Comparison of ENCODE assay signal across 18 cellular contexts in the genomic region with DNA sequence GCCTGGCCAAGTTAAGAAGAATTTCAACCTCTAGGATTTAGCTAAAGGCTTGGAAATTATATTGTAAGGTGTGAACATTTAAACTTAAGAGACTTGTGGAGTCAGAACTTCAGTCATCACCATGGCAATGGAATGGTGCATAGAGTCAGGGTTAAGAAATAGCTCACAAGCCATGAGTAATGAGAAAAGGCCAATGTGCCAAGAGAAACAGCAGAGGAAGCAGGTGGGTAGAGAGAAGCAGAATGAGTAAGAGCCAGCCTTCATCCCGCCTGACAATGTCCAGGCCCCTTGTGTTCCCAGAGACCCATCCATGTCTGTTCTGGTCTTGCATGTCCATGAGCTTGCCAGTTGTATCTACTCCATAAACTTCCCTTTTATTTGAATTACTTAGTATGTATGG.
"Had no signal": no experiment of that assay in that cellular context is flagged by ENCODE, and none has a peak within 500 bp of the region (broad histone marks: within the 10 kb centered on the region; RNA-seq: fewer than 3 reads in every experiment).

No MANE protein-coding gene starts in this region.

- H3K9me3 Mint-ChIP-seq: dendritic cell treated with granulocyte-macrophage colony-stimulating factor and Interleukin-4, amounts not matched to agents 40 ng/mL and 50 ng/mL, for 4 days had no signal

- H3K4me3 ChIP-seq: esophagus muscularis mucosa, mucosa of descending colon, right atrium auricular region, smooth muscle cell, thyroid gland, upper lobe of right lung, vagina had no signal

- H3K4me1 Mint-ChIP-seq: naive thymus-derived CD8-positive, alpha-beta T cell had no signal

- H3K36me3 Mint-ChIP-seq: naive thymus-derived CD8-positive, alpha-beta T cell had no signal

- H3K27me3 Mint-ChIP-seq: dendritic cell treated with granulocyte-macrophage colony-stimulating factor and Interleukin-4, amounts not matched to agents 40 ng/mL and 50 ng/mL, for 4 days had no signal

- H3K27ac ChIP-seq: epithelial cell of prostate, esophagus muscularis mucosa, foreskin keratinocyte, neutrophil, right atrium auricular region, thyroid gland, upper lobe of right lung, vagina had no signal

- ATAC-seq: effector memory CD8-positive, alpha-beta T cell; foreskin keratinocyte; mucosa of descending colon; naive thymus-derived CD8-positive, alpha-beta T cell; upper lobe of right lung had no signal

- H3K36me3 ChIP-seq: esophagus muscularis mucosa, neutrophil, right atrium auricular region, thyroid gland, upper lobe of right lung, vagina had no signal

- DNase-seq: effector memory CD8-positive, alpha-beta T cell; foreskin keratinocyte; hippocampal formation; kidney glomerular epithelial cell; mucosa of descending colon; naive thymus-derived CD8-positive, alpha-beta T cell; posterior cingulate gyrus; stimulated activated CD4-positive, alpha-beta T cell treated with anti-CD3 and anti-CD28 coated beads, Interleukin-2, amount 100 ng/mL, for 48 hours; stimulated activated naive CD4-positive, alpha-beta T cell treated with Interleukin-2 at 50 U/mL for 16 hours; thyroid gland; upper lobe of right lung had no signal

- H3K4me1 ChIP-seq: esophagus muscularis mucosa, foreskin keratinocyte, right atrium auricular region, thyroid gland, upper lobe of right lung, vagina had no signal

- H3K27me3 ChIP-seq: esophagus muscularis mucosa, foreskin keratinocyte, neutrophil, right atrium auricular region, thyroid gland, upper lobe of right lung, vagina had no signal

- H3K9me3 ChIP-seq: esophagus muscularis mucosa, mucosa of descending colon, neutrophil, right atrium auricular region, thyroid gland, upper lobe of right lung, vagina had no signal

- H3K27ac Mint-ChIP-seq: dendritic cell treated with granulocyte-macrophage colony-stimulating factor and Interleukin-4, amounts not matched to agents 40 ng/mL and 50 ng/mL, for 4 days; effector memory CD8-positive, alpha-beta T cell; naive thymus-derived CD8-positive, alpha-beta T cell had no signal

- H3K4me2 ChIP-seq: smooth muscle cell had no signal

- H3K4me3 Mint-ChIP-seq: dendritic cell treated with granulocyte-macrophage colony-stimulating factor and Interleukin-4, amounts not matched to agents 40 ng/mL and 50 ng/mL, for 4 days; effector memory CD8-positive, alpha-beta T cell; naive thymus-derived CD8-positive, alpha-beta T cell had no signal
